14 cellular contexts compared by ENCODE assay signal in the genomic region with DNA sequence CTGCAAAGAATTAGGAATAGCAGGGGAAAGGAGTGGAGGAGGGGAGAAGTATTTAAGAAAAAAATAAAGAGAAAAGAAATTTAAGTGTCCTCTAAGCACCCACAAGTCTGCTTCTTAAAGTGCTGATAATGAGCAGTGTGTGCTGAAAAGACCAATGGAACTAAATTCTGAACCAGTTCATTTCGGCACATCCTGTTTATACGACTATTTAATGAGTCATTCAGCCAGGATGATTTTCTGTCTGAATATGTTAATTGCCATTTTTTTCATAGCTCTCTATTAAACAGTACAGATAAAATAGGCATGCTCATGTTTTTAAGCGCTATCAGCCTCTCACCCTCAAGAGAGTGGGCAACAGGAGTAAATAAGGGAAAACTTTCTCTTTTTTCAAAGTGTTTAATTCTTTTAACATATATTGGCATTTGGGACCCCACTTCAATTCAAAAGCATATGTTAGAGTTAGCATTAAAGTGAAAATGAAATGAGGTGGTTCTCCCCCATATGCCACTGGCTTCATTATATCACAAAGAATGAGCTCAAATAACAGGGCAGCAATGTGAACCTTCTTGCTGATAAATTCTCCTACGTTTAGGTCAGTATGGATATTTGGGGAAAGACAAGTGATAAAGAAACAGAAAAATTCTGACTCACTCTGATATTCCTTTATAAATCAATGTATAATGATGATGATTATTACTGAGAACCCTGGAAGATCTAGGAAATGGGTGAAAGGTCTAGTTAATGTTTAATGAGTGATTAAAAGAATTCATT.
DNase-seq lines count a peak whose midpoint lies in the region; ATAC-seq, FAIRE-seq and TF ChIP-seq lines count a peak whose summit lies in the region.
"Had no signal": no experiment of that assay in that cellular context is flagged by ENCODE, and none has a peak within 500 bp of the region (broad histone marks: within the 10 kb centered on the region; RNA-seq: fewer than 3 reads in every experiment).

No MANE protein-coding gene starts in this region.

- no peak overlapping the region for H3K4me3 Mint-ChIP-seq in activated T-helper 17 cell treated with anti-CD3 and anti-CD28 coated beads, Interleukin-2, amount 50 U/mL, for 72 hours
- H3K4me3 Mint-ChIP-seq: central memory CD8-positive, alpha-beta T cell had no signal

- peaks cover 4% of the 10 kb centered on the region for H3K27me3 Mint-ChIP-seq in activated T-helper 17 cell treated with anti-CD3 and anti-CD28 coated beads, Interleukin-2, amount 50 U/mL, for 72 hours
- H3K27me3 Mint-ChIP-seq: central memory CD8-positive, alpha-beta T cell had no signal

- TF ChIP-seq CTCF in bronchial epithelial cell (IDR thresholded peaks at IDR 0.05; ENCODE audit: insufficient read depth, low read length, severe bottlenecking) (no peak), upper lobe of right lung (IDR thresholded peaks at IDR 0.05) (no peak)

- DNase-seq in NCI-H2171 treated with DMSO at 0.1 percent for 48 hours (lab: John Stamatoyannopoulos, UW) (peak; percentile 56), NCI-H2171 (lab: John Stamatoyannopoulos, UW) (no peak), bronchial epithelial cell (ENCODE audit: low read depth) (peak; percentile 76), kidney tubule cell (ENCODE audit: low spot score) (peak; percentile 52), upper lobe of right lung (no peak), NCI-H510A treated with DMSO at 0.1 percent for 48 hours (lab: John Stamatoyannopoulos, UW) (no peak), NCI-H82 (lab: John Stamatoyannopoulos, UW) (no peak)
- DNase-seq: activated CD4-positive, alpha-beta T cell treated with anti-CD3 and anti-CD28 coated beads, Interleukin-2, amount 50 U/mL, for 1 hour; midbrain; NCI-H748 treated with DMSO at 0.1 percent for 48 hours had no signal

- no peaks in the 10 kb centered on the region for H3K9me3 ChIP-seq in upper lobe of right lung

- no peaks in the 10 kb centered on the region for H3K27me3 ChIP-seq in bronchial epithelial cell (ENCODE audit: control insufficient read depth, insufficient read depth, low read length)
- H3K27me3 ChIP-seq in upper lobe of right lung, result no peaks in the 10 kb centered on the region

- peak overlapping the region; percentile 55 for H3K27ac ChIP-seq in upper lobe of right lung

- no peak for FAIRE-seq in bronchial epithelial cell (lab: Jason Lieb, UNC)
- FAIRE-seq: A204.1, GM12892 had no signal

- H3K27ac Mint-ChIP-seq in activated T-helper 17 cell treated with anti-CD3 and anti-CD28 coated beads, Interleukin-2, amount 50 U/mL, for 72 hours, result no peak overlapping the region

- no peaks in the 10 kb centered on the region for H3K4me1 ChIP-seq in upper lobe of right lung

- H3K4me1 Mint-ChIP-seq in activated T-helper 17 cell treated with anti-CD3 and anti-CD28 coated beads, Interleukin-2, amount 50 U/mL, for 72 hours, result no peaks in the 10 kb centered on the region
- H3K4me1 Mint-ChIP-seq: central memory CD8-positive, alpha-beta T cell had no signal

- no peak overlapping the region for H3K4me3 ChIP-seq in bronchial epithelial cell (ENCODE audit: low read depth, low read length)
- H3K4me3 ChIP-seq in upper lobe of right lung, result no peak overlapping the region

- intact Hi-C loops in upper lobe of right lung (cut with DNase I), result no loop called here

- H3K9me3 Mint-ChIP-seq in activated T-helper 17 cell treated with anti-CD3 and anti-CD28 coated beads, Interleukin-2, amount 50 U/mL, for 72 hours, result no peaks in the 10 kb centered on the region
- H3K9me3 Mint-ChIP-seq: central memory CD8-positive, alpha-beta T cell had no signal

- ATAC-seq in upper lobe of right lung, result no peak
- ATAC-seq in activated T-helper 17 cell treated with anti-CD3 and anti-CD28 coated beads, Interleukin-2, amount 50 U/mL, for 72 hours (replicated peaks), result no peak

- H3K36me3 ChIP-seq in bronchial epithelial cell (ENCODE audit: control insufficient read depth, insufficient read depth, low read length) (no peaks in the 10 kb centered on the region), upper lobe of right lung (no peaks in the 10 kb centered on the region)

- H3K36me3 Mint-ChIP-seq in activated T-helper 17 cell treated with anti-CD3 and anti-CD28 coated beads, Interleukin-2, amount 50 U/mL, for 72 hours (ENCODE audit: low read depth), result no peaks in the 10 kb centered on the region

Comparison
In these comparisons a context has a peak if more than half of its experiments do, and no peak if none do; other contexts are left out.
1. DNase-seq: peak in NCI-H2171 treated with DMSO at 0.1 percent for 48 hours (single experiment), bronchial epithelial cell (single experiment) and kidney tubule cell (single experiment); none in NCI-H2171 (single experiment), upper lobe of right lung (single experiment), NCI-H510A treated with DMSO at 0.1 percent for 48 hours (single experiment) and NCI-H82 (single experiment).